10 cellular contexts compared by ENCODE assay signal in genomic region chr6:16403831-16404230, GRCh38.
DNase-seq lines count a peak whose midpoint lies in the region; ATAC-seq and TF ChIP-seq lines count a peak whose summit lies in the region.
"Had no signal": no experiment of that assay in that cellular context is flagged by ENCODE, and none has a peak within 500 bp of the region (broad histone marks: within the 10 kb centered on the region; RNA-seq: fewer than 3 reads in every experiment).

No MANE protein-coding gene starts in this region.

- H3K27ac Mint-ChIP-seq in activated T-helper 1 cell treated with anti-CD3 and anti-CD28 coated beads, Interleukin-12 subunit alpha, Interleukin-12 subunit beta, Interleukin-2, Interleukin-4 antibody, amounts not matched to agents 30 ng/mL and 10 ng/mL and 1 ng/mL, durations not matched to agents 14 hours and 24 hours and 36 hours, result peak overlapping the region; percentile 14
- H3K27ac Mint-ChIP-seq in CD4-positive, alpha-beta T cell, result no peak overlapping the region

- ATAC-seq in right lobe of liver (no peak), HG02610 (IDR thresholded peaks at IDR 0.05; ENCODE audit: unreplicated experiment) (no peak)
- ATAC-seq in CD4-positive, alpha-beta T cell (ENCODE audit: poor library complexity), result no peak

- WGBS in right lobe of liver (ENCODE audit: insufficient coverage, low coverage, low lambda C conversion rate, missing lambda C conversion rate), result 75% methylated on average over 3 of the region's 3 CpGs

- no peak for DNase-seq in A673 (ENCODE audit: low spot score)
- no peak for DNase-seq in GM12864 (ENCODE audit: low read depth)
- no peak for DNase-seq in activated T-helper 1 cell treated with anti-CD3 and anti-CD28 coated beads, Interleukin-12 subunit alpha, Interleukin-12 subunit beta, Interleukin-2, Interleukin-4 antibody, amounts not matched to agents 30 ng/mL and 10 ng/mL and 1 ng/mL, durations not matched to agents 14 hours and 24 hours and 36 hours (ENCODE audit: low spot score)
- no peak for DNase-seq in right lobe of liver
- DNase-seq in effector memory CD4-positive, alpha-beta T cell, result no peak
- no peak for DNase-seq in inferior parietal cortex (ENCODE audit: extremely low spot score)
- DNase-seq in CD4-positive, alpha-beta T cell, result no peak
- DNase-seq: midbrain, NCI-H2107 had no signal

- POLR2A ChIA-PET in A673 (lab: Charles Lee; ENCODE audit: low non-redundant PET), result no interaction called here
- POLR2A ChIA-PET in CD4-positive, alpha-beta T cell (lab: Charles Lee), result interaction anchor here (0.6 kb wide), 1 partner anchor 16 kb away, joined by 3 read pairs; no protein-coding TSS in a partner anchor

- no TSS peak for BruUV-seq in A673 (replicated peaks; lab: Mats Ljungman, UMichigan)

- no peaks in the 10 kb centered on the region for H3K27me3 Mint-ChIP-seq in activated T-helper 1 cell treated with anti-CD3 and anti-CD28 coated beads, Interleukin-12 subunit alpha, Interleukin-12 subunit beta, Interleukin-2, Interleukin-4 antibody, amounts not matched to agents 30 ng/mL and 10 ng/mL and 1 ng/mL, durations not matched to agents 14 hours and 24 hours and 36 hours (ENCODE audit: insufficient read depth)
- H3K27me3 Mint-ChIP-seq in CD4-positive, alpha-beta T cell, result no peaks in the 10 kb centered on the region

- H3K36me3 ChIP-seq in A673 (ENCODE audit: insufficient read depth, low read length, poor library complexity, severe bottlenecking) (no peaks in the 10 kb centered on the region), right lobe of liver (peaks cover 0 to 3% (median under 1%) of the 10 kb centered on the region in 4 donors)
- H3K36me3 ChIP-seq in effector memory CD4-positive, alpha-beta T cell (ENCODE audit: control insufficient read depth, insufficient read depth, low read length), result no peaks in the 10 kb centered on the region

- TF ChIP-seq CTCF in A673 (conservative IDR thresholded peaks at IDR 0.05; ENCODE audit: low read depth, low read length) (peak; percentile 43; the same call in 1 of the 2 replicates), GM12864 (IDR thresholded peaks at IDR 0.05; ENCODE audit: low read depth, low read length, missing control alignments) (peak; percentile 7), right lobe of liver (IDR thresholded peaks at IDR 0.05) (peak in 3 of 4 donors; percentile 11 to 16 (median 12))
- no peak for TF ChIP-seq CTCF in CD4-positive, alpha-beta T cell (IDR thresholded peaks at IDR 0.05)

- H3K4me3 ChIP-seq in A673 (ENCODE audit: low read depth, low read length, poor library complexity, severe bottlenecking), result no peak overlapping the region
- no peak overlapping the region for H3K4me3 ChIP-seq in GM12864 (ENCODE audit: low read depth, low read length)
- H3K4me3 ChIP-seq in right lobe of liver, result no peak overlapping the region
- no peak overlapping the region for H3K4me3 ChIP-seq in effector memory CD4-positive, alpha-beta T cell (ENCODE audit: insufficient read depth, low read depth, low read length, poor library complexity, severe bottlenecking)

- CTCF ChIA-PET in A673 (lab: Charles Lee), result interaction anchor here (0.7 kb wide), 1 partner anchor 72 kb away, joined by 3 read pairs; no protein-coding TSS in a partner anchor
- CTCF ChIA-PET in CD4-positive, alpha-beta T cell (lab: Charles Lee), result interaction anchor here (1.0 to 1.1 kb wide), 3 partner anchors 9 to 360 kb away, joined by 3 read pairs; no protein-coding TSS in a partner anchor

- no peaks in the 10 kb centered on the region for H3K9me3 ChIP-seq in A673 (ENCODE audit: low read depth, low read length, poor library complexity, severe bottlenecking)
- H3K9me3 ChIP-seq in right lobe of liver, result no peaks in the 10 kb centered on the region
- H3K9me3 ChIP-seq in effector memory CD4-positive, alpha-beta T cell (ENCODE audit: control insufficient read depth, low read length), result no peaks in the 10 kb centered on the region
- H3K9me3 ChIP-seq in CD4-positive, alpha-beta T cell (ENCODE audit: control insufficient read depth, low read length), result no peaks in the 10 kb centered on the region

- H3K27ac ChIP-seq in A673 (ENCODE audit: low read depth, low read length, poor library complexity, severe bottlenecking) (no peak overlapping the region), right lobe of liver (no peak overlapping the region)
- no peak overlapping the region for H3K27ac ChIP-seq in effector memory CD4-positive, alpha-beta T cell (ENCODE audit: insufficient read depth, low read length, poor library complexity, severe bottlenecking)
- no peak overlapping the region for H3K27ac ChIP-seq in CD4-positive, alpha-beta T cell (ENCODE audit: low read depth, low read length)

- TF ChIP-seq POLR2A in right lobe of liver (IDR thresholded peaks at IDR 0.05), result no peak

- peaks cover 44% of the 10 kb centered on the region for H3K36me3 Mint-ChIP-seq in activated T-helper 1 cell treated with anti-CD3 and anti-CD28 coated beads, Interleukin-12 subunit alpha, Interleukin-12 subunit beta, Interleukin-2, Interleukin-4 antibody, amounts not matched to agents 30 ng/mL and 10 ng/mL and 1 ng/mL, durations not matched to agents 14 hours and 24 hours and 36 hours (ENCODE audit: low read depth)
- H3K36me3 Mint-ChIP-seq in CD4-positive, alpha-beta T cell (ENCODE audit: low read depth), result peaks cover 13% of the 10 kb centered on the region

- peaks cover 3% of the 10 kb centered on the region for H3K9me3 Mint-ChIP-seq in activated T-helper 1 cell treated with anti-CD3 and anti-CD28 coated beads, Interleukin-12 subunit alpha, Interleukin-12 subunit beta, Interleukin-2, Interleukin-4 antibody, amounts not matched to agents 30 ng/mL and 10 ng/mL and 1 ng/mL, durations not matched to agents 14 hours and 24 hours and 36 hours
- no peaks in the 10 kb centered on the region for H3K9me3 Mint-ChIP-seq in CD4-positive, alpha-beta T cell

- H3K4me1 ChIP-seq in A673 (ENCODE audit: insufficient read depth, low read length, poor library complexity, severe bottlenecking) (no peaks in the 10 kb centered on the region), right lobe of liver (no peaks in the 10 kb centered on the region)
- no peaks in the 10 kb centered on the region for H3K4me1 ChIP-seq in effector memory CD4-positive, alpha-beta T cell (ENCODE audit: control insufficient read depth, insufficient read depth, low read length, poor library complexity, severe bottlenecking)

- H3K4me1 Mint-ChIP-seq in activated T-helper 1 cell treated with anti-CD3 and anti-CD28 coated beads, Interleukin-12 subunit alpha, Interleukin-12 subunit beta, Interleukin-2, Interleukin-4 antibody, amounts not matched to agents 30 ng/mL and 10 ng/mL and 1 ng/mL, durations not matched to agents 14 hours and 24 hours and 36 hours (ENCODE audit: low read depth), result peaks cover 58% of the 10 kb centered on the region
- H3K4me1 Mint-ChIP-seq in CD4-positive, alpha-beta T cell (ENCODE audit: low read depth), result no peaks in the 10 kb centered on the region

- no peaks in the 10 kb centered on the region for H3K27me3 ChIP-seq in A673 (replicated peaks; ENCODE audit: insufficient read depth, low read depth, low read length, poor library complexity)
- no peaks in the 10 kb centered on the region for H3K27me3 ChIP-seq in right lobe of liver
- H3K27me3 ChIP-seq in effector memory CD4-positive, alpha-beta T cell (replicated peaks; ENCODE audit: control insufficient read depth, insufficient read depth, low read length, poor library complexity, severe bottlenecking), result no peaks in the 10 kb centered on the region
- H3K27me3 ChIP-seq in CD4-positive, alpha-beta T cell (ENCODE audit: control insufficient read depth, insufficient read depth, low read length), result no peaks in the 10 kb centered on the region

- no peak overlapping the region for H3K4me3 Mint-ChIP-seq in activated T-helper 1 cell treated with anti-CD3 and anti-CD28 coated beads, Interleukin-12 subunit alpha, Interleukin-12 subunit beta, Interleukin-2, Interleukin-4 antibody, amounts not matched to agents 30 ng/mL and 10 ng/mL and 1 ng/mL, durations not matched to agents 14 hours and 24 hours and 36 hours
- H3K4me3 Mint-ChIP-seq in CD4-positive, alpha-beta T cell, result no peak overlapping the region

- intact Hi-C loops in A673 (cut with micrococcal nuclease; ENCODE audit: unreplicated experiment) (no loop called here), right lobe of liver (cut with DNase I) (loop anchor here in 1 of 2 donors (10.0 kb wide), 1 partner anchor 69 kb away; no protein-coding TSS in a partner anchor)
- intact Hi-C loops in activated T-helper 1 cell treated with anti-CD3 and anti-CD28 coated beads, Interleukin-12 subunit alpha, Interleukin-12 subunit beta, Interleukin-2, Interleukin-4 antibody, amounts not matched to agents 30 ng/mL and 10 ng/mL and 1 ng/mL, durations not matched to agents 14 hours and 24 hours and 36 hours (cut with micrococcal nuclease), result no loop called here
- intact Hi-C loops in CD4-positive, alpha-beta T cell (cut with DNase I, micrococcal nuclease), result no loop called here
